16 cellular contexts compared by ENCODE assay signal in the genomic region with DNA sequence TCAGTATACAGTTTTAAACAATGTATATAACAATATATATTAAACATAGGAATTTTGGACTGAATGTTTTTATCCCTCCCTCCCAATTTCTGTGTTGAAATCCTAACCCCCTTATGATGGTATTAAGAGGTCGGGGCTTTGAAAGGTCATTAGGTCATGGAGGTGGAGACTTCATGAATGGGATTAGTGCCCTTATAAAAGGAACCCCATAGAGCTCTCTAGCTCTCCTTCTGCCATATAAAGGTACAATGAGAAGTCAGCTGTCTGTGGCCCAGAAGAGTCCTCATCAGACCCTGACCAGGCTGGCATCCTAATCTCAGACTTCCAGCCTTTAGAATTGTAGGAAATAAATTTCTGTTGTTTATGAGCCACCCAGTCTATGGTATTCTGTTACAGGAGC. TPM values are rescaled to one million over a fixed set of nuclear protein-coding genes. Genes with fewer than 3 reads are reported as not detected.
DNase-seq lines count a peak whose midpoint lies in the region; ATAC-seq and TF ChIP-seq lines count a peak whose summit lies in the region.
"Had no signal": no experiment of that assay in that cellular context is flagged by ENCODE, and none has a peak within 500 bp of the region (broad histone marks: within the 10 kb centered on the region; RNA-seq: fewer than 3 reads in every experiment).

No MANE protein-coding gene starts in this region.

- H4K8ac ChIP-seq in H9 (replicated peaks; ENCODE audit: insufficient read length, low read depth, low read length), result no peak overlapping the region

- H3K36me3 Mint-ChIP-seq in H9 (ENCODE audit: insufficient read depth in 1 of 3, low read depth in 3 of 3), result peaks cover 0 to 19% (median 0%) of the 10 kb centered on the region in 3 experiments; a peak in 3 of 7 replicates
- H3K36me3 Mint-ChIP-seq: CD8-positive, alpha-beta T cell had no signal

- intact Hi-C loops in right lobe of liver (cut with DNase I) (no loop called here), gastrocnemius medialis (cut with DNase I; ENCODE audit: low total_unique reads) (no loop called here), A673 (cut with micrococcal nuclease; ENCODE audit: unreplicated experiment) (no loop called here), dorsolateral prefrontal cortex (cut with DNase I) (no loop called here)

- no peak overlapping the region for H3K27ac Mint-ChIP-seq in H9
- H3K27ac Mint-ChIP-seq: CD8-positive, alpha-beta T cell had no signal

- peaks cover 17 to 21% of the 10 kb centered on the region in 2 experiments for H3K9me3 Mint-ChIP-seq in H9

- H3K4me1 ChIP-seq in right lobe of liver (peaks cover 0 to 42% (median 5%) of the 10 kb centered on the region in 4 donors), gastrocnemius medialis (peaks cover 7 to 9% of the 10 kb centered on the region in 2 donors), H9 (ENCODE audit: insufficient read depth, low read length) (no peaks in the 10 kb centered on the region), A673 (ENCODE audit: insufficient read depth, low read length, poor library complexity, severe bottlenecking) (no peaks in the 10 kb centered on the region)

- no peak overlapping the region for H2AK5ac ChIP-seq in H9 (ENCODE audit: insufficient read length, low read length)

- H3K56ac ChIP-seq in H9 (ENCODE audit: insufficient read length, low read depth, low read length), result no peak overlapping the region

- no peak overlapping the region for H4K91ac ChIP-seq in H9 (ENCODE audit: insufficient read length, low read depth, low read length)

- H4K20me1 ChIP-seq in H9 (ENCODE audit: control insufficient read depth, insufficient read depth, insufficient read length), result no peaks in the 10 kb centered on the region

- H2BK5ac ChIP-seq in H9 (ENCODE audit: insufficient read length, low read length), result no peak overlapping the region

- H3K4me1 Mint-ChIP-seq in H9, result 0 out of 4 replicates have a peak, but pooled peaks cover 0 to under 1% of the 10 kb centered on the region in 2 experiments

- no peaks in the 10 kb centered on the region for H3K79me2 ChIP-seq in H9 (ENCODE audit: insufficient read depth, low read length)

- H3K4me3 Mint-ChIP-seq in H9, result no peak overlapping the region
- H3K4me3 Mint-ChIP-seq: CD8-positive, alpha-beta T cell had no signal

- 11% methylated on average over 1 of the region's 1 CpG for WGBS in right lobe of liver (ENCODE audit: insufficient coverage, low coverage, low lambda C conversion rate, missing lambda C conversion rate)
- no CpG with 5 or more reads among the region's 1 CpG for WGBS in H9 (ENCODE audit: extremely low coverage, insufficient read length, low lambda C conversion rate)

- H3K14ac ChIP-seq in H9 (ENCODE audit: insufficient read depth, low read length), result no peak overlapping the region

- H3T11ph ChIP-seq in H9 (ENCODE audit: low read length), result no peak overlapping the region

- H2BK20ac ChIP-seq in H9 (ENCODE audit: low read depth, low read length, poor library complexity, severe bottlenecking), result no peak overlapping the region

- in situ Hi-C loops in astrocyte of the spinal cord (cut with HindIII; ENCODE audit: low sequenced_read_pairs) (no loop called here), gastrocnemius medialis (cut with MboI; ENCODE audit: low sequenced_read_pairs in 4 of 4) (no loop called here)

- H3K79me1 ChIP-seq in H9 (ENCODE audit: insufficient read depth, low read depth, low read length, poor library complexity, severe bottlenecking), result no peaks in the 10 kb centered on the region

- no peak overlapping the region for H3K4me2 ChIP-seq in H9 (ENCODE audit: insufficient read depth, insufficient read length, low read length)

- CTCF ChIA-PET in A673 (lab: Charles Lee), result no interaction called here

- H2BK120ac ChIP-seq in H9 (ENCODE audit: low read depth, low read length, poor library complexity, severe bottlenecking), result no peak overlapping the region

- H3K9ac ChIP-seq in H9 (ENCODE audit: extremely low read depth, insufficient read length, low read length), result no peak overlapping the region

- no peak overlapping the region for H2BK12ac ChIP-seq in H9 (ENCODE audit: insufficient read length, low read depth, low read length)

- no peak overlapping the region for H2AFZ ChIP-seq in H9 (ENCODE audit: low read length)

- TF ChIP-seq CTCF in AG10803 (conservative IDR thresholded peaks at IDR 0.05; ENCODE audit: low read length) (no peak), astrocyte of the spinal cord (IDR thresholded peaks at IDR 0.05; ENCODE audit: low read depth, low read length) (no peak), right lobe of liver (IDR thresholded peaks at IDR 0.05) (no peak), gastrocnemius medialis (IDR thresholded peaks at IDR 0.05 in 4 of 5, conservative IDR thresholded peaks at IDR 0.05 in 1 of 5) (no peak), H9 (conservative IDR thresholded peaks at IDR 0.05) (no peak), A673 (conservative IDR thresholded peaks at IDR 0.05; ENCODE audit: low read depth, low read length) (no peak), dorsolateral prefrontal cortex (IDR thresholded peaks at IDR 0.05 in 54 of 56, conservative IDR thresholded peaks at IDR 0.05 in 2 of 56; ENCODE audit: low read depth in 1 of 56, partially characterized antibody in 56 of 56) (no peak)

- peaks cover 4% of the 10 kb centered on the region for H3K27me3 Mint-ChIP-seq in H9 (ENCODE audit: low read depth)

- H3K4ac ChIP-seq in H9 (ENCODE audit: low read depth, low read length), result no peak overlapping the region

- POLR2A ChIA-PET in A673 (lab: Charles Lee; ENCODE audit: low non-redundant PET), result no interaction called here

- no peak overlapping the region for H2BK15ac ChIP-seq in H9 (ENCODE audit: low read depth, low read length)

- H3K4me3 ChIP-seq in AG10803 (ENCODE audit: low read length) (peak overlapping the region; percentile 81), astrocyte of the spinal cord (ENCODE audit: low read depth, low read length) (peak overlapping the region; percentile 12), right lobe of liver (peak overlapping the region in 2 of 3 donors; percentile 1 to 5), gastrocnemius medialis (peak overlapping the region in 3 of 4 donors; percentile 2 to 29 (median 10)), A673 (ENCODE audit: low read depth, low read length, poor library complexity, severe bottlenecking) (no peak overlapping the region), dorsolateral prefrontal cortex (no peak overlapping the region)

- TF ChIP-seq POLR2A in right lobe of liver (IDR thresholded peaks at IDR 0.05) (peak; percentile 85), gastrocnemius medialis (IDR thresholded peaks at IDR 0.05) (no peak)

- ATAC-seq in right lobe of liver (peak; percentile 2 to 21 (median 8)), gastrocnemius medialis (no peak), GM18868 (IDR thresholded peaks at IDR 0.05; ENCODE audit: unreplicated experiment) (no peak)
- ATAC-seq: CD8-positive, alpha-beta T cell; Right ventricle myocardium inferior had no signal

- no TSS peak for BruUV-seq in A673 (replicated peaks; lab: Mats Ljungman, UMichigan)

- peaks cover 0 to 34% (median 16%) of the 10 kb centered on the region in 4 donors for H3K36me3 ChIP-seq in right lobe of liver
- peaks cover 0 to 32% of the 10 kb centered on the region in 2 donors for H3K36me3 ChIP-seq in gastrocnemius medialis
- H3K36me3 ChIP-seq in A673 (ENCODE audit: insufficient read depth, low read length, poor library complexity, severe bottlenecking), result no peaks in the 10 kb centered on the region

- H3K23me2 ChIP-seq in H9 (ENCODE audit: insufficient read length, low read depth, low read length, poor library complexity, severe bottlenecking), result no peaks in the 10 kb centered on the region

- no peak overlapping the region for H3K18ac ChIP-seq in H9 (ENCODE audit: insufficient read length, low read depth, low read length)

- no peak overlapping the region for H4K5ac ChIP-seq in H9 (ENCODE audit: insufficient read length, low read depth, low read length)

- H3K27ac ChIP-seq in right lobe of liver (peak overlapping the region in 2 of 3 donors; percentile 89 to 98), gastrocnemius medialis (no peak overlapping the region), H9 (ENCODE audit: insufficient read length, low read depth, low read length) (no peak overlapping the region), A673 (ENCODE audit: low read depth, low read length, poor library complexity, severe bottlenecking) (no peak overlapping the region), dorsolateral prefrontal cortex (no peak overlapping the region)

- H3K9me3 ChIP-seq in right lobe of liver, result no peaks in the 10 kb centered on the region
- H3K9me3 ChIP-seq in gastrocnemius medialis, result peaks cover 0 to 3% (median 0%) of the 10 kb centered on the region in 3 donors
- H3K9me3 ChIP-seq in H9 (ENCODE audit: control insufficient read depth, low read depth, low read length), result no peaks in the 10 kb centered on the region
- no peaks in the 10 kb centered on the region for H3K9me3 ChIP-seq in A673 (ENCODE audit: low read depth, low read length, poor library complexity, severe bottlenecking)

- DNase-seq in AG10803 (ENCODE audit: low read depth), result no peak
- DNase-seq in astrocyte of the spinal cord (ENCODE audit: low read depth, low spot score), result peak; percentile 16
- DNase-seq in right lobe of liver, result no peak
- no peak for DNase-seq in gastrocnemius medialis
- DNase-seq in H9, result no peak
- no peak for DNase-seq in A673 (ENCODE audit: low spot score)
- DNase-seq in dorsolateral prefrontal cortex, result no peak
- DNase-seq: CD8-positive, alpha-beta T cell; H7; KBM-7; NCI-H1092; NCI-H1694 treated with DMSO at 0.1 percent for 48 hours; NCI-H446; NCI-H748 treated with DMSO at 0.1 percent for 48 hours had no signal

- no peak overlapping the region for H3K23ac ChIP-seq in H9 (ENCODE audit: insufficient read length, low read depth, low read length)

- H3K27me3 ChIP-seq in right lobe of liver (no peaks in the 10 kb centered on the region), gastrocnemius medialis (no peaks in the 10 kb centered on the region), H9 (ENCODE audit: insufficient read depth, low read length) (no peaks in the 10 kb centered on the region), A673 (replicated peaks; ENCODE audit: insufficient read depth, low read depth, low read length, poor library complexity) (peaks cover 29% of the 10 kb centered on the region), dorsolateral prefrontal cortex (no peaks in the 10 kb centered on the region)

RNA-seq across cellular contexts. Expression of a gene that starts 6.5 kb away (rescaled TPM):
- total RNA-seq in right lobe of liver, result 1,000 to 10,000 TPM in 4 of 6 experiments, 100 to 1,000 TPM in 2; 634 to 3,368 (median 2,270) TPM
- 100 to 1,000 TPM; 157 to 968 (median 541) TPM for total RNA-seq in gastrocnemius medialis
- not detected in 2 replicates for total RNA-seq in H9 (2021)
- 0.64 TPM in 1 of 2 replicates, not detected in the other for total RNA-seq in A673 (2021)
- total RNA-seq in dorsolateral prefrontal cortex, result 10 to 100 TPM in 14 of 120 experiments, 1 to 10 TPM in 106; 1.4 to 51.3 (median 5.7) TPM
- total RNA-seq: CD8-positive, alpha-beta T cell; H7 had no signal

Comparison
In these comparisons a context has a peak if more than half of its experiments do, and no peak if none do; other contexts are left out.
1. H3K4me3 ChIP-seq: peak in AG10803 (single experiment), astrocyte of the spinal cord (single experiment), right lobe of liver (2 of 3) and gastrocnemius medialis (3 of 4); none in A673 (single experiment) and dorsolateral prefrontal cortex (0 of 59).
2. ATAC-seq: peak in right lobe of liver (4 of 4); none in gastrocnemius medialis (0 of 2) and GM18868 (single experiment).
3. H3K27ac ChIP-seq: peak in right lobe of liver (2 of 3); none in gastrocnemius medialis (0 of 4), H9 (single experiment), A673 (single experiment) and dorsolateral prefrontal cortex (0 of 59).